Comparison of ENCODE assay signal across 20 cellular contexts in the genomic region with DNA sequence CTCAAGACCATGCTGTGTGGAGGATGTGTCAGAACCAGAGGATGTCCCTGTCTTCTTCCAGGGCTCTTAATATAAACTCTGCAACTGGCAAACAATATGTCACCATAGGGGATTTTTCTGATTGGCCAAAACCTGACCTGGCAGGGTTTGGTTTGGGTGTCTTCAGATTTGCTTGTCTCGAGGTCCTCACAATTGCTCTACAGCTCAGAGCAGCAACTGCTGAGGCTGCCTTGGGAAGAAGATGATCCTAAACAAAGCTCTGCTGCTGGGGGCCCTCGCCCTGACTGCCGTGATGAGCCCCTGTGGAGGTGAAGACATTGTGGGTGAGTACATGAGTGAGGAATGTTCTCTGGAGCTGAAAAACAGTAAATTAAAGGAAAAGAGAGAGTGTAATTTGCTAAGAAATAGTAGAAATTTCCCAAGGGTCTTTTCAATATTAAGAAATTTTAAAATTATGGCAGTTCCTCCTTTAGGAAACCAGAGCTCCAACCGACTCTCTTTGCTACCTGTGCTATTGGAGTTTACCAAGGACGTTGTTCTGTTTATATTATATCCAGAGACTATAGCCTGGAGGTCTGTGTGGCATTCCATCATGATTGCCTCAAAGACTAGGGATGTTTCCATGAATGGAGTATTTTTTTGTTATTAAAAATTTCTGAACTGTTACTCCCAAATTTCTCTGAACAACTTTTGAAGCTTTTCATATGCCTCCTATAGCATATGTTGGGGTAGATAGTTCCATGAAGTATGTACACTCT. TPM values are rescaled to one million over a fixed set of nuclear protein-coding genes. Genes with fewer than 3 reads are reported as not detected.
DNase-seq lines count a peak whose midpoint lies in the region; ATAC-seq and TF ChIP-seq lines count a peak whose summit lies in the region.
"Had no signal": no experiment of that assay in that cellular context is flagged by ENCODE, and none has a peak within 500 bp of the region (broad histone marks: within the 10 kb centered on the region; RNA-seq: fewer than 3 reads in every experiment).

Gene HLA-DQA2, plus strand, starts transcription at position 189 of the 758 bp plus-strand sequence. Its CDS starts 53 bp downstream, at position 242.

- DNase-seq in choroid plexus epithelial cell (ENCODE audit: low read depth) (peak; percentile 2), sciatic nerve (ENCODE audit: low spot score) (no peak)
- DNase-seq: DMS79, H7, NCI-H1105 treated with DMSO at 0.1 percent for 48 hours, NCI-H187, NCI-H2107, NCI-H226, NCI-H524, NCI-H82, PC-3, RPMI8226, SHP77 treated with DMSO at 0.1 percent for 48 hours, SK-N-SH had no signal

- TF ChIP-seq POLR2A in GM15510 (IDR thresholded peaks at IDR 0.05; ENCODE audit: borderline replicate concordance, extremely low read depth, insufficient read length) = peak; percentile 66

- intact Hi-C loops in sciatic nerve (cut with DNase I) = no loop called here

- ATAC-seq in HG03565 (IDR thresholded peaks at IDR 0.05; ENCODE audit: unreplicated experiment) = peak; percentile 53
- ATAC-seq in sciatic nerve = no peak
- no peak for ATAC-seq in GM18870 (IDR thresholded peaks at IDR 0.05; ENCODE audit: unreplicated experiment)
- ATAC-seq in HG02610 (IDR thresholded peaks at IDR 0.05; ENCODE audit: unreplicated experiment) = no peak
- no peak for ATAC-seq in GM19035 (IDR thresholded peaks at IDR 0.05; ENCODE audit: unreplicated experiment)
- ATAC-seq in GM19463 (IDR thresholded peaks at IDR 0.05; ENCODE audit: unreplicated experiment) = no peak
- ATAC-seq: PC-3 had no signal

- no peak within 1 kb of the TSS for H3K4me3 ChIP-seq in choroid plexus epithelial cell (ENCODE audit: low read depth, low read length)

- TF ChIP-seq CTCF in choroid plexus epithelial cell (conservative IDR thresholded peaks at IDR 0.05; ENCODE audit: low read depth, low read length) = no peak

RNA-seq across cellular contexts. Expression of gene HLA-DQA2, which starts in this region (rescaled TPM):
- total RNA-seq in sciatic nerve = 10.2 TPM
- total RNA-seq: H7, PC-3 had no signal
